In genomic region chr3:158570999-158571702, GRCh38 we compare ENCODE assay signal across 8 cellular contexts. TPM values are rescaled to one million over a fixed set of nuclear protein-coding genes. Genes with fewer than 3 reads are reported as not detected.
DNase-seq lines count a peak whose midpoint lies in the region; ATAC-seq, FAIRE-seq and TF ChIP-seq lines count a peak whose summit lies in the region.

MLF1 (plus strand) TSS chr3:158571194; CDS start chr3:158571301, 107 bp downstream.

- FAIRE-seq in G401.6 (lab: Jason Lieb, UNC) (peak; percentile 97), pancreas (lab: Jason Lieb, UNC) (peak; percentile 78)

- H3K36me3 ChIP-seq in heart right ventricle: no peaks in the 10 kb centered on the region
- H3K36me3 ChIP-seq in pancreas: no peaks in the 10 kb centered on the region
- no peaks in the 10 kb centered on the region for H3K36me3 ChIP-seq in thoracic aorta

- H3K27me3 ChIP-seq in heart right ventricle (peaks cover 0 to 16% (median 0%) of the 10 kb centered on the region in 7 donors), pancreas (no peaks in the 10 kb centered on the region), thoracic aorta (replicated peaks; ENCODE audit: insufficient read depth) (no peaks in the 10 kb centered on the region)

- no peaks in the 10 kb centered on the region for H3K36me3 Mint-ChIP-seq in T-helper 17 cell (ENCODE audit: low read depth)

- H3K9me3 ChIP-seq in T-helper 17 cell (ENCODE audit: control insufficient read depth, low read length, poor library complexity, severe bottlenecking) (no peaks in the 10 kb centered on the region), heart right ventricle (no peaks in the 10 kb centered on the region), pancreas (no peaks in the 10 kb centered on the region), thoracic aorta (no peaks in the 10 kb centered on the region)

- intact Hi-C loops in heart right ventricle (cut with DNase I) (loop anchor here in 5 of 10 donors (5.0 to 10.0 kb wide), 3 partner anchors 71 to 234 kb away; partner anchors contain the start of genes GFM1 (in 4 of the 5) and MFSD1 (in 1 of the 5)), pancreas (cut with DNase I) (no loop called here)

- peaks cover 10% of the 10 kb centered on the region for H3K4me1 Mint-ChIP-seq in T-helper 17 cell

- H3K4me3 ChIP-seq in HFF-Myc (replicated peaks; ENCODE audit: low read depth, low read length) (peak within 1 kb of the TSS; percentile 60), heart right ventricle (peak within 1 kb of the TSS; percentile 57 to 92 (median 66)), pancreas (peak within 1 kb of the TSS; percentile 3 to 50 (median 30)), thoracic aorta (peak within 1 kb of the TSS; percentile 92)

- ATAC-seq in T-helper 17 cell (peak; percentile 98), heart right ventricle (peak; percentile 99 to 100 (median 99)), pancreas (peak; percentile 100), thoracic aorta (ENCODE audit: insufficient number of reproducible peaks, low FRiP score, low read depth) (peak; percentile 96)

- H3K27me3 Mint-ChIP-seq in T-helper 17 cell: peaks cover 38% of the 10 kb centered on the region

- TF ChIP-seq CTCF in HFF-Myc (IDR thresholded peaks at IDR 0.05; ENCODE audit: low read depth, low read length, missing control alignments) (no peak), heart right ventricle (IDR thresholded peaks at IDR 0.05) (no peak), pancreas (IDR thresholded peaks at IDR 0.05) (no peak), thoracic aorta (IDR thresholded peaks at IDR 0.05) (no peak)

- H3K27ac ChIP-seq in angular gyrus (ENCODE audit: low read depth, low read length) (peak within 1 kb of the TSS; percentile 58), heart right ventricle (peak within 1 kb of the TSS; percentile 67 to 91 (median 80)), pancreas (peak within 1 kb of the TSS in 1 of 4 donors; percentile 31), thoracic aorta (peak within 1 kb of the TSS; percentile 42 to 53)

- H3K4me1 ChIP-seq in heart right ventricle (peaks cover 0 to 37% (median 14%) of the 10 kb centered on the region in 9 donors), pancreas (no peaks in the 10 kb centered on the region), thoracic aorta (ENCODE audit: control insufficient read depth in 1 of 2, low read depth in 2 of 2) (no peaks in the 10 kb centered on the region)

- H3K27ac Mint-ChIP-seq in T-helper 17 cell: peak within 1 kb of the TSS; percentile 98

- WGBS in heart right ventricle, 2 donors: 0 to 1% methylated on average over 51 of the region's 51 CpGs
- WGBS in pancreas, 2 donors: 1% methylated on average over 51 of the region's 51 CpGs

- peak within 1 kb of the TSS; percentile 95 for H3K4me3 Mint-ChIP-seq in T-helper 17 cell

- DNase-seq in HFF-Myc (ENCODE audit: extremely low read depth, low read depth) (peak; percentile 83), NCI-H1105 (lab: John Stamatoyannopoulos, UW) (peak; percentile 98), T-helper 17 cell (peak; percentile 59 to 75 (median 68)), heart right ventricle (peak; percentile 97 to 98), pancreas (peak; percentile 91 to 97 (median 96)), thoracic aorta (ENCODE audit: low spot score) (peak; percentile 93)

RNA-seq across cellular contexts. Expression of gene MLF1, which starts in this region (rescaled TPM):
- total RNA-seq in T-helper 17 cell (10 to 100 TPM in 1 of 2 donors, 1 to 10 TPM in 1; 7.4 to 13.5 TPM), heart right ventricle (100 to 1,000 TPM in 7 of 10 donors, 10 to 100 TPM in 3; 78.4 to 257 (median 121) TPM), pancreas (1 to 10 TPM; 1.2 to 6.8 (median 3.6) TPM), thoracic aorta (10 to 100 TPM; 10.7 to 12.8 TPM)
- polyA plus RNA-seq in heart right ventricle (10 to 100 TPM; 76.4 to 93.9 TPM), pancreas (10 to 100 TPM in 1 of 2 donors, 1 to 10 TPM in 1; 2.7 to 12.0 TPM)

Comparison
In these comparisons a context has a peak if more than half of its experiments do, and no peak if none do; other contexts are left out.
1. RNA of gene MLF1 (total RNA-seq): 78.4 to 257 TPM in heart right ventricle; 7.4 to 13.5 TPM in T-helper 17 cell, 10.7 to 12.8 TPM in thoracic aorta and 1.2 to 6.8 TPM in pancreas; every median in the first group is over 4 times any median in the second.
2. RNA of gene MLF1 (polyA plus RNA-seq): 76.4 to 93.9 TPM in heart right ventricle; 2.7 to 12.0 TPM in pancreas; every median in the first group is over 4 times any median in the second.
3. H3K4me3 ChIP-seq: peak in every context shown above with its lines; median percentile 92 in thoracic aorta; 66 in heart right ventricle; 60 in HFF-Myc; 30 in pancreas.
4. Peak in every context shown above with its lines, with median percentiles within 50 percentile points of each other: DNase-seq and ATAC-seq.